Comparison of ENCODE assay signal across 7 cellular contexts in genomic region chr9:61864463-61864862, GRCh38.
DNase-seq lines count a peak whose midpoint lies in the region; ATAC-seq and TF ChIP-seq lines count a peak whose summit lies in the region.
"Not testable (repeated sequence)": the region's sequence is repeated elsewhere in the genome, so short reads cannot be mapped to it uniquely, and the experiment has no call there.

No MANE protein-coding gene starts in this region.

- intact Hi-C loops in Panc1 (cut with micrococcal nuclease; ENCODE audit: unreplicated experiment); colonic mucosa (cut with DNase I); left ventricle myocardium superior (cut with micrococcal nuclease); lower lobe of right lung (cut with DNase I); sigmoid colon (cut with DNase I): not testable (repeated sequence)

- TF ChIP-seq EP300 in sigmoid colon (IDR thresholded peaks at IDR 0.05): not testable (repeated sequence)

- H3K4me3 ChIP-seq in Panc1 (ENCODE audit: low read depth in 2 of 2, low read length in 2 of 2); colonic mucosa; lower lobe of right lung: not testable (repeated sequence)
- peak overlapping the region in 2 of 4 donors; percentile 14 to 27 for H3K4me3 ChIP-seq in sigmoid colon

- TF ChIP-seq POLR2A in sigmoid colon (IDR thresholded peaks at IDR 0.05): not testable (repeated sequence)

- not testable (repeated sequence) for H3K4me1 Mint-ChIP-seq in natural killer cell treated with Interleukin-12 subunit alpha and Interleukin-12 subunit beta and Interleukin-15 and Interleukin-18, amount 100 ng/mL, for 72 hours (ENCODE audit: low read depth in 2 of 2)

- not testable (repeated sequence) for H3K27ac ChIP-seq in Panc1 (ENCODE audit: low read length); colonic mucosa; lower lobe of right lung
- H3K27ac ChIP-seq in sigmoid colon: peak overlapping the region in 3 of 4 donors; percentile 67 to 75 (median 70)

- H3K27me3 Mint-ChIP-seq in natural killer cell treated with Interleukin-12 subunit alpha and Interleukin-12 subunit beta and Interleukin-15 and Interleukin-18, amount 100 ng/mL, for 72 hours: not testable (repeated sequence)

- H3K4me3 Mint-ChIP-seq in natural killer cell treated with Interleukin-12 subunit alpha and Interleukin-12 subunit beta and Interleukin-15 and Interleukin-18, amount 100 ng/mL, for 72 hours: not testable (repeated sequence)

- TSS peak; percentile 87 for BruUV-seq in Panc1 (replicated peaks; lab: Mats Ljungman, UMichigan)

- H3K27ac Mint-ChIP-seq in natural killer cell treated with Interleukin-12 subunit alpha and Interleukin-12 subunit beta and Interleukin-15 and Interleukin-18, amount 100 ng/mL, for 72 hours: not testable (repeated sequence)

- not testable (repeated sequence) for H3K4me1 ChIP-seq in Panc1 (ENCODE audit: control insufficient read depth, insufficient read depth, low read length); colonic mucosa; lower lobe of right lung; sigmoid colon

- CTCF ChIA-PET in Panc1 (lab: Charles Lee): not testable (repeated sequence)

- H3K36me3 ChIP-seq in Panc1 (ENCODE audit: control insufficient read depth, insufficient read depth, low read length); colonic mucosa; lower lobe of right lung; sigmoid colon: not testable (repeated sequence)

- H3K9me3 Mint-ChIP-seq in natural killer cell treated with Interleukin-12 subunit alpha and Interleukin-12 subunit beta and Interleukin-15 and Interleukin-18, amount 100 ng/mL, for 72 hours: not testable (repeated sequence)

- DNase-seq in Panc1 (ENCODE audit: low read depth, low spot score): not testable (repeated sequence)
- DNase-seq in activated effector memory CD4-positive, alpha-beta T cell treated with anti-CD3 and anti-CD28 coated beads, Interleukin-2, amount 50 U/mL, for 16 hours: peak; percentile 39
- DNase-seq in colonic mucosa: peak; percentile 13
- peak; percentile 16 for DNase-seq in left ventricle myocardium superior
- DNase-seq in lower lobe of right lung: peak; percentile 17
- DNase-seq in natural killer cell treated with Interleukin-12 subunit alpha and Interleukin-12 subunit beta and Interleukin-15 and Interleukin-18, amount 100 ng/mL, for 72 hours (ENCODE audit: low spot score): peak; percentile 55
- DNase-seq in sigmoid colon: peak; percentile 40

- 88% methylated on average over 4 of the region's 7 CpGs for WGBS in sigmoid colon, 2 donors

- in situ Hi-C loops in Panc1 (cut with HindIII; ENCODE audit: low pct_unique_long_range_greater_than_20kb, low sequenced_read_pairs): not testable (repeated sequence)

- not testable (repeated sequence) for ATAC-seq in Panc1; left ventricle myocardium superior; lower lobe of right lung; natural killer cell treated with Interleukin-12 subunit alpha and Interleukin-12 subunit beta and Interleukin-15 and Interleukin-18, amount 100 ng/mL, for 72 hours

- H3K9me3 ChIP-seq in Panc1 (ENCODE audit: control insufficient read depth, insufficient read depth, low read depth, low read length); colonic mucosa; lower lobe of right lung; sigmoid colon: not testable (repeated sequence)

- not testable (repeated sequence) for TF ChIP-seq CTCF in Panc1 (IDR thresholded peaks at IDR 0.05); colonic mucosa (IDR thresholded peaks at IDR 0.05); lower lobe of right lung (IDR thresholded peaks at IDR 0.05); sigmoid colon (IDR thresholded peaks at IDR 0.05)

- H3K9ac ChIP-seq in colonic mucosa (ENCODE audit: low read depth in 2 of 2, low read length in 2 of 2): not testable (repeated sequence)

- POLR2A ChIA-PET in Panc1 (lab: Charles Lee): not testable (repeated sequence)

- not testable (repeated sequence) for H3K36me3 Mint-ChIP-seq in natural killer cell treated with Interleukin-12 subunit alpha and Interleukin-12 subunit beta and Interleukin-15 and Interleukin-18, amount 100 ng/mL, for 72 hours

- H3K27me3 ChIP-seq in Panc1 (ENCODE audit: control insufficient read depth, insufficient read depth, low read length); colonic mucosa; lower lobe of right lung (ENCODE audit: low read depth); sigmoid colon: not testable (repeated sequence)
